1 cellular context compared by ENCODE assay signal in genomic region chr10:119872860-119873671, GRCh38.
TF ChIP-seq lines count a peak whose summit lies in the region.

No MANE protein-coding gene starts in this region.

TF ChIP-seq in HepG2, 621 proteins besides CTCF, POLR2A, EP300 and RAD21 (continued from another document):
- TF ChIP-seq IRF9 (CRISPR knock-in tag; IDR thresholded peaks at IDR 0.05; ENCODE audit: borderline replicate concordance) (no peak), ATM (IDR thresholded peaks at IDR 0.05; ENCODE audit: borderline replicate concordance) (no peak), ZNF207 (IDR thresholded peaks at IDR 0.05; ENCODE audit: borderline replicate concordance) (no peak), GRHL1 (CRISPR knock-in tag; conservative IDR thresholded peaks at IDR 0.05) (no peak), ZNF577 (CRISPR knock-in tag; IDR thresholded peaks at IDR 0.05; ENCODE audit: borderline replicate concordance, low read depth) (no peak), ZBTB26 (CRISPR knock-in tag; IDR thresholded peaks at IDR 0.05; ENCODE audit: borderline replicate concordance) (no peak; the same call in 1 of the 2 replicates), ZFP36 (IDR thresholded peaks at IDR 0.05; ENCODE audit: borderline replicate concordance, low read depth, low read length, partially characterized antibody) (no peak), SMYD3 (CRISPR knock-in tag; IDR thresholded peaks at IDR 0.05) (no peak), SRSF9 (IDR thresholded peaks at IDR 0.05; ENCODE audit: borderline replicate concordance, insufficient read depth, low read depth, low read length, poor library complexity, severe bottlenecking) (no peak), KLF16 (CRISPR knock-in tag; IDR thresholded peaks at IDR 0.05) (peak in 1 of 2 experiments; percentile 74; a peak in 2 of 4 replicates), GLI4 (CRISPR knock-in tag; IDR thresholded peaks at IDR 0.05; ENCODE audit: borderline replicate concordance) (no peak), SNAI1 (CRISPR knock-in tag; IDR thresholded peaks at IDR 0.05; ENCODE audit: borderline replicate concordance) (no peak), ZNF441 (CRISPR knock-in tag; IDR thresholded peaks at IDR 0.05; ENCODE audit: borderline replicate concordance) (peak; percentile 65; the same call in 1 of the 2 replicates), GMEB2 (CRISPR knock-in tag; IDR thresholded peaks at IDR 0.05; ENCODE audit: low read depth) (peak; percentile 90), ZNF530 (CRISPR knock-in tag; IDR thresholded peaks at IDR 0.05; ENCODE audit: low read depth) (no peak), ZNF644 (CRISPR knock-in tag; IDR thresholded peaks at IDR 0.05; ENCODE audit: low read depth) (no peak), NFATC3 (CRISPR knock-in tag; IDR thresholded peaks at IDR 0.05) (peak; percentile 54; the same call in 1 of the 2 replicates), ZNF607 (CRISPR knock-in tag; IDR thresholded peaks at IDR 0.05; ENCODE audit: borderline replicate concordance) (no peak), ARNT2 (CRISPR knock-in tag; IDR thresholded peaks at IDR 0.05; ENCODE audit: low read depth) (peak; percentile 79; the same call in 1 of the 2 replicates), ZNF792 (CRISPR knock-in tag; IDR thresholded peaks at IDR 0.05) (peak; percentile 45), KLF6 (CRISPR knock-in tag; IDR thresholded peaks at IDR 0.05) (no peak), SRSF4 (IDR thresholded peaks at IDR 0.05; ENCODE audit: low read depth, low read length, poor library complexity, severe bottlenecking) (no peak)
TF ChIP-seq in HepG2: peak in this region for 170.
